1 cellular context compared by ENCODE assay signal in the genomic region with DNA sequence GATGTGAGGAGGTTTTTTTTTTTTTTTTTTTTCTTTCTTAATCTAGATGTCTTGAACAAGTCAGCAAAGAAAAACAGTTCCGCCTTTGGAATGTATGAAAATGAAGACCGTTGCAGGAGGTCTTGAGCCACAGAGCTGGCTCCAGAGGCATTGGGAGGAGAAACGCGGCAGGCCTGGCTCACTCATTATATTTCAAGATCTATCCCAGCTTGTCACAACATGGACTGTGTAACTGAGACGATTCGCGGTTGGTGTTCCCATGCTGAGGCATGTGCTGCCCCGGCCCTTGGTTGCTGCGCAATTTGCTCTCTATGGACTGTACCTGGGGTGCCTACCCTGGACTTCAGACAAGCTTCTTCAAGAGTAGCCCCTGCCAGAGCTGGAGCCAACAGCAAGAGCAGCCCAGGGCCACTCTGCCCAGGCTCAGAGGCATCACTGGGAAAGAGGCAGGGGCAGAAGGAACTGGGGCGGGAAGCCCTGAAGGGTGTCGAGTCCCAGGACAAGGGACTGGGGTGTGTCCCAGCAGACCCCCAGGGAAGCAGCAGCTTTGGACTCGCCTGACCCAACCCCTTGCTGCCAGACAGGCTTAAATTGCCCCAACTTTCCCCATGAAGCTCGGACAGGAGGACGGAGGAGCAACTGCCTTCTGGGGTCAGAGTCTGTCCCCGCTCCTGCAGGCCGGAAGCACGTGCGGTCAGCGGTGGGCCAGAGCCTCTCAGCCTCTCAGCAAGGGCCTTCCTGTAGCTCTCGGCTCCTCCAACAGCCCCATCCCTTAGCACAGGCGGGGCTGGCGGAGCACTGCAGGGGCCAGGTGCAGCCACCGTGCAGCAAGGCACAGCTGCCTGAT.
TF ChIP-seq lines count a peak whose summit lies in the region.

No MANE protein-coding gene starts in this region.

TF ChIP-seq in K562, 482 proteins besides CTCF, POLR2A, EP300 and RAD21 (continued from another document):
- TF ChIP-seq, protein P1, sequence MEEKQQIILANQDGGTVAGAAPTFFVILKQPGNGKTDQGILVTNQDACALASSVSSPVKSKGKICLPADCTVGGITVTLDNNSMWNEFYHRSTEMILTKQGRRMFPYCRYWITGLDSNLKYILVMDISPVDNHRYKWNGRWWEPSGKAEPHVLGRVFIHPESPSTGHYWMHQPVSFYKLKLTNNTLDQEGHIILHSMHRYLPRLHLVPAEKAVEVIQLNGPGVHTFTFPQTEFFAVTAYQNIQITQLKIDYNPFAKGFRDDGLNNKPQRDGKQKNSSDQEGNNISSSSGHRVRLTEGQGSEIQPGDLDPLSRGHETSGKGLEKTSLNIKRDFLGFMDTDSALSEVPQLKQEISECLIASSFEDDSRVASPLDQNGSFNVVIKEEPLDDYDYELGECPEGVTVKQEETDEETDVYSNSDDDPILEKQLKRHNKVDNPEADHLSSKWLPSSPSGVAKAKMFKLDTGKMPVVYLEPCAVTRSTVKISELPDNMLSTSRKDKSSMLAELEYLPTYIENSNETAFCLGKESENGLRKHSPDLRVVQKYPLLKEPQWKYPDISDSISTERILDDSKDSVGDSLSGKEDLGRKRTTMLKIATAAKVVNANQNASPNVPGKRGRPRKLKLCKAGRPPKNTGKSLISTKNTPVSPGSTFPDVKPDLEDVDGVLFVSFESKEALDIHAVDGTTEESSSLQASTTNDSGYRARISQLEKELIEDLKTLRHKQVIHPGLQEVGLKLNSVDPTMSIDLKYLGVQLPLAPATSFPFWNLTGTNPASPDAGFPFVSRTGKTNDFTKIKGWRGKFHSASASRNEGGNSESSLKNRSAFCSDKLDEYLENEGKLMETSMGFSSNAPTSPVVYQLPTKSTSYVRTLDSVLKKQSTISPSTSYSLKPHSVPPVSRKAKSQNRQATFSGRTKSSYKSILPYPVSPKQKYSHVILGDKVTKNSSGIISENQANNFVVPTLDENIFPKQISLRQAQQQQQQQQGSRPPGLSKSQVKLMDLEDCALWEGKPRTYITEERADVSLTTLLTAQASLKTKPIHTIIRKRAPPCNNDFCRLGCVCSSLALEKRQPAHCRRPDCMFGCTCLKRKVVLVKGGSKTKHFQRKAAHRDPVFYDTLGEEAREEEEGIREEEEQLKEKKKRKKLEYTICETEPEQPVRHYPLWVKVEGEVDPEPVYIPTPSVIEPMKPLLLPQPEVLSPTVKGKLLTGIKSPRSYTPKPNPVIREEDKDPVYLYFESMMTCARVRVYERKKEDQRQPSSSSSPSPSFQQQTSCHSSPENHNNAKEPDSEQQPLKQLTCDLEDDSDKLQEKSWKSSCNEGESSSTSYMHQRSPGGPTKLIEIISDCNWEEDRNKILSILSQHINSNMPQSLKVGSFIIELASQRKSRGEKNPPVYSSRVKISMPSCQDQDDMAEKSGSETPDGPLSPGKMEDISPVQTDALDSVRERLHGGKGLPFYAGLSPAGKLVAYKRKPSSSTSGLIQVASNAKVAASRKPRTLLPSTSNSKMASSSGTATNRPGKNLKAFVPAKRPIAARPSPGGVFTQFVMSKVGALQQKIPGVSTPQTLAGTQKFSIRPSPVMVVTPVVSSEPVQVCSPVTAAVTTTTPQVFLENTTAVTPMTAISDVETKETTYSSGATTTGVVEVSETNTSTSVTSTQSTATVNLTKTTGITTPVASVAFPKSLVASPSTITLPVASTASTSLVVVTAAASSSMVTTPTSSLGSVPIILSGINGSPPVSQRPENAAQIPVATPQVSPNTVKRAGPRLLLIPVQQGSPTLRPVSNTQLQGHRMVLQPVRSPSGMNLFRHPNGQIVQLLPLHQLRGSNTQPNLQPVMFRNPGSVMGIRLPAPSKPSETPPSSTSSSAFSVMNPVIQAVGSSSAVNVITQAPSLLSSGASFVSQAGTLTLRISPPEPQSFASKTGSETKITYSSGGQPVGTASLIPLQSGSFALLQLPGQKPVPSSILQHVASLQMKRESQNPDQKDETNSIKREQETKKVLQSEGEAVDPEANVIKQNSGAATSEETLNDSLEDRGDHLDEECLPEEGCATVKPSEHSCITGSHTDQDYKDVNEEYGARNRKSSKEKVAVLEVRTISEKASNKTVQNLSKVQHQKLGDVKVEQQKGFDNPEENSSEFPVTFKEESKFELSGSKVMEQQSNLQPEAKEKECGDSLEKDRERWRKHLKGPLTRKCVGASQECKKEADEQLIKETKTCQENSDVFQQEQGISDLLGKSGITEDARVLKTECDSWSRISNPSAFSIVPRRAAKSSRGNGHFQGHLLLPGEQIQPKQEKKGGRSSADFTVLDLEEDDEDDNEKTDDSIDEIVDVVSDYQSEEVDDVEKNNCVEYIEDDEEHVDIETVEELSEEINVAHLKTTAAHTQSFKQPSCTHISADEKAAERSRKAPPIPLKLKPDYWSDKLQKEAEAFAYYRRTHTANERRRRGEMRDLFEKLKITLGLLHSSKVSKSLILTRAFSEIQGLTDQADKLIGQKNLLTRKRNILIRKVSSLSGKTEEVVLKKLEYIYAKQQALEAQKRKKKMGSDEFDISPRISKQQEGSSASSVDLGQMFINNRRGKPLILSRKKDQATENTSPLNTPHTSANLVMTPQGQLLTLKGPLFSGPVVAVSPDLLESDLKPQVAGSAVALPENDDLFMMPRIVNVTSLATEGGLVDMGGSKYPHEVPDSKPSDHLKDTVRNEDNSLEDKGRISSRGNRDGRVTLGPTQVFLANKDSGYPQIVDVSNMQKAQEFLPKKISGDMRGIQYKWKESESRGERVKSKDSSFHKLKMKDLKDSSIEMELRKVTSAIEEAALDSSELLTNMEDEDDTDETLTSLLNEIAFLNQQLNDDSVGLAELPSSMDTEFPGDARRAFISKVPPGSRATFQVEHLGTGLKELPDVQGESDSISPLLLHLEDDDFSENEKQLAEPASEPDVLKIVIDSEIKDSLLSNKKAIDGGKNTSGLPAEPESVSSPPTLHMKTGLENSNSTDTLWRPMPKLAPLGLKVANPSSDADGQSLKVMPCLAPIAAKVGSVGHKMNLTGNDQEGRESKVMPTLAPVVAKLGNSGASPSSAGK (IDR thresholded peaks at IDR 0.05) = 0 out of 2 replicates have a peak, but pooled peaks have one; percentile 27
- TF ChIP-seq MAX (CRISPR knock-in tag; IDR thresholded peaks at IDR 0.05) = peak; percentile 53; the same call in 1 of the 2 replicates
- TF ChIP-seq ZNF239 (CRISPR knock-in tag; IDR thresholded peaks at IDR 0.05) = no peak
